15 cellular contexts compared by ENCODE assay signal in the genomic region with DNA sequence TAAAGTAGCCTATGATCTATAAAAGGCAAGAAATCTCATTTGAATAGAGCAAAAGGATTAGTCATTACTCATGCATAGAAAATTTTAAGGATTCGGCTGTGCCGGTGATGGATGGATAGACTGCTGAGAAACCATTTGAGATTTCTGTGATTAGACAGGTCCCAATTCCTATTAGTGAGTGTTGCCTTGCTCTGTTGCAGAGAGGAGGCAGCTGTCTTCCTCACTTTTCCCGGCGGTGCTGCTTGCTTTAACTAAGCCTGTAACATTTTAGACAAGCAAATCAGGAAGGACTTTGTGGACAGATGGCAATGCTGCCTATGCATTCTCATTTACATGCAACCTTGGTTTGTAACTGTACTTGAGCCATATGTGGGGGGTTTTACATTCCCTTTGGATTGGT.
A peak's percentile ranks its signal among the peaks of the same experiment; 100 is the strongest.
DNase-seq lines count a peak whose midpoint lies in the region.
"Had no signal": no experiment of that assay in that cellular context is flagged by ENCODE, and none has a peak within 500 bp of the region (broad histone marks: within the 10 kb centered on the region; RNA-seq: fewer than 3 reads in every experiment).

No MANE protein-coding gene starts in this region.

- DNase-seq in NCI-H1694 treated with DMSO at 0.1 percent for 48 hours (lab: John Stamatoyannopoulos, UW), result peak; percentile 92
- DNase-seq in NCI-H526 treated with DMSO at 0.1 percent for 48 hours (lab: John Stamatoyannopoulos, UW), result peak; percentile 50
- DNase-seq in cerebellar cortex (ENCODE audit: low spot score), result peak; percentile 39
- DNase-seq in NCI-H128 (lab: John Stamatoyannopoulos, UW; ENCODE audit: unreplicated experiment), result no peak
- DNase-seq in activated naive CD8-positive, alpha-beta T cell treated with anti-CD3 and anti-CD28 coated beads for 36 hours, result no peak
- DNase-seq in NCI-H2107 (lab: John Stamatoyannopoulos, UW), result no peak
- no peak for DNase-seq in NCI-H1417 treated with DMSO at 0.1 percent for 48 hours (lab: John Stamatoyannopoulos, UW)
- DNase-seq: DMS153, EL, H7, KG1, NCI-H1092, NCI-H187 treated with DMSO at 0.1 percent for 48 hours, OCI-M1, RPMI8226 had no signal

- H3K4me3 Mint-ChIP-seq in activated naive CD8-positive, alpha-beta T cell treated with anti-CD3 and anti-CD28 coated beads for 36 hours, result no peak overlapping the region

- no peaks in the 10 kb centered on the region for H3K9me3 Mint-ChIP-seq in activated naive CD8-positive, alpha-beta T cell treated with anti-CD3 and anti-CD28 coated beads for 36 hours

- H3K4me1 Mint-ChIP-seq in activated naive CD8-positive, alpha-beta T cell treated with anti-CD3 and anti-CD28 coated beads for 36 hours, result no peaks in the 10 kb centered on the region

- H3K36me3 Mint-ChIP-seq in activated naive CD8-positive, alpha-beta T cell treated with anti-CD3 and anti-CD28 coated beads for 36 hours, result no peaks in the 10 kb centered on the region

- H3K27ac Mint-ChIP-seq in activated naive CD8-positive, alpha-beta T cell treated with anti-CD3 and anti-CD28 coated beads for 36 hours, result no peak overlapping the region

- peaks cover 3% of the 10 kb centered on the region for H3K27me3 Mint-ChIP-seq in activated naive CD8-positive, alpha-beta T cell treated with anti-CD3 and anti-CD28 coated beads for 36 hours

Comparison
In these comparisons a context has a peak if more than half of its experiments do, and no peak if none do; other contexts are left out.
1. DNase-seq: peak in NCI-H1694 treated with DMSO at 0.1 percent for 48 hours (single experiment), NCI-H526 treated with DMSO at 0.1 percent for 48 hours (single experiment) and cerebellar cortex (single experiment); none in NCI-H128 (single experiment), activated naive CD8-positive, alpha-beta T cell treated with anti-CD3 and anti-CD28 coated beads for 36 hours (single experiment), NCI-H2107 (single experiment) and NCI-H1417 treated with DMSO at 0.1 percent for 48 hours (single experiment).